Comparison of ENCODE assay signal across 28 cellular contexts in the genomic region with DNA sequence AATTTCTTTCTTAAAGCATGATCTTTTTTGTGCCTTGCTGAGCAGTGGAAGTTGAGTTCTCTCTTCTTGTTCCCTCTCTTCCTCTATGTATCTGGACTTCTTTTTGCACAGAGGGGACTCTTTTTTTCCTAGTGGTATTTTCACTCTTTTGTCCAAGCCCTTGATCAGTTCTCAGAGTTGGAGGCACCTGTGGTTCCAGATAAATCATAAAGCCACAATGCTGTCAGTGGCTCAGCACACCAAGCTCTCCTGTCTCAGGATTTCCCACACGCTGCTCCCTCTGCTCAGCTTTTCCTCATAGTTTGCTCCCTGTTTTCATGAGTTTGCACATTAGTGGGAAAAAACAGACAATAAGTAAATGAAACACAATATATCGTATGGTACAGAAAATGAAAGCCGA.
"Had no signal": no experiment of that assay in that cellular context is flagged by ENCODE, and none has a peak within 500 bp of the region (broad histone marks: within the 10 kb centered on the region; RNA-seq: fewer than 3 reads in every experiment).

No MANE protein-coding gene starts in this region.

- H3K27me3 Mint-ChIP-seq: activated CD4-positive, alpha-beta memory T cell treated with anti-CD3 and anti-CD28 coated beads, Interleukin-2, amount 10 ng/mL, durations not matched to agents 7 days and 5 days; activated CD4-positive, alpha-beta T cell treated with anti-CD3 and anti-CD28 coated beads, Interleukin-2, amount 10 ng/mL, durations not matched to agents 7 days and 5 days; activated naive CD4-positive, alpha-beta T cell treated with anti-CD3 and anti-CD28 coated beads, Interleukin-2, amount 10 ng/mL, durations not matched to agents 7 days and 5 days; central memory CD8-positive, alpha-beta T cell; effector memory CD8-positive, alpha-beta T cell; T-helper 17 cell had no signal

- H3K36me3 Mint-ChIP-seq: activated naive CD4-positive, alpha-beta T cell treated with anti-CD3 and anti-CD28 coated beads, Interleukin-2, amount 10 ng/mL, durations not matched to agents 7 days and 5 days; activated naive CD4-positive, alpha-beta T cell treated with anti-CD3 and anti-CD28 coated beads, Interleukin-2, amount 50 U/mL, for 72 hours; activated naive CD8-positive, alpha-beta T cell treated with anti-CD3 and anti-CD28 coated beads, Interleukin-2, amount 10 ng/mL, durations not matched to agents 7 days and 5 days; WTC11 had no signal

- H3K27me3 ChIP-seq: brain microvascular endothelial cell, esophagus muscularis mucosa, gastroesophageal sphincter, heart right ventricle had no signal

- DNase-seq: activated CD4-positive, alpha-beta memory T cell treated with anti-CD3 and anti-CD28 coated beads, Interleukin-2, amount 10 ng/mL, durations not matched to agents 7 days and 5 days; activated CD4-positive, alpha-beta T cell treated with anti-CD3 and anti-CD28 coated beads for 1 hour; activated CD4-positive, alpha-beta T cell treated with anti-CD3 and anti-CD28 coated beads for 4 hours; activated CD4-positive, alpha-beta T cell treated with anti-CD3 and anti-CD28 coated beads, Interleukin-2, amount 10 ng/mL, durations not matched to agents 7 days and 5 days; activated CD4-positive, alpha-beta T cell treated with anti-CD3 and anti-CD28 coated beads, Interleukin-2, amount 50 U/mL, for 4 hours; activated CD8-positive, alpha-beta memory T cell treated with anti-CD3 and anti-CD28 coated beads, Interleukin-2, amount 50 U/mL, for 48 hours; activated gamma-delta T cell; activated naive CD4-positive, alpha-beta T cell; activated naive CD4-positive, alpha-beta T cell treated with anti-CD3 and anti-CD28 coated beads, Interleukin-2, amount 10 ng/mL, durations not matched to agents 7 days and 5 days; activated naive CD8-positive, alpha-beta T cell treated with anti-CD3 and anti-CD28 coated beads, Interleukin-2, amount 10 ng/mL, durations not matched to agents 7 days and 5 days; activated T-cell treated with anti-CD3 and anti-CD28 coated beads for 4 hours; activated T-cell treated with anti-CD3 and anti-CD28 coated beads, Interleukin-2, amount 50 U/mL, for 24 hours; activated T-cell treated with anti-CD3 and anti-CD28 coated beads, Interleukin-2, amount 50 U/mL, for 72 hours; brain microvascular endothelial cell; dermis blood vessel endothelial cell; effector CD4-positive, alpha-beta T cell; effector memory CD8-positive, alpha-beta T cell; erythroblast; foreskin melanocyte; heart right ventricle; T-helper 1 cell; T-helper 17 cell had no signal

- H3K4me1 ChIP-seq: esophagus muscularis mucosa, gastroesophageal sphincter had no signal

- H3K9me3 ChIP-seq: esophagus muscularis mucosa, gastroesophageal sphincter, heart right ventricle had no signal

- H3K27ac Mint-ChIP-seq: activated CD4-positive, alpha-beta memory T cell treated with anti-CD3 and anti-CD28 coated beads, Interleukin-2, amount 10 ng/mL, durations not matched to agents 7 days and 5 days; activated CD4-positive, alpha-beta T cell treated with anti-CD3 and anti-CD28 coated beads, Interleukin-2, amount 10 ng/mL, durations not matched to agents 7 days and 5 days; activated naive CD4-positive, alpha-beta T cell treated with anti-CD3 and anti-CD28 coated beads, Interleukin-2, amount 10 ng/mL, durations not matched to agents 7 days and 5 days; activated naive CD4-positive, alpha-beta T cell treated with anti-CD3 and anti-CD28 coated beads, Interleukin-2, amount 50 U/mL, for 72 hours; activated naive CD8-positive, alpha-beta T cell treated with anti-CD3 and anti-CD28 coated beads, Interleukin-2, amount 10 ng/mL, durations not matched to agents 7 days and 5 days; activated T-cell treated with anti-CD3 and anti-CD28 coated beads, Interleukin-2, amount 50 U/mL, for 24 hours; activated T-cell treated with anti-CD3 and anti-CD28 coated beads, Interleukin-2, amount 50 U/mL, for 72 hours; effector memory CD8-positive, alpha-beta T cell; T-helper 17 cell; WTC11 had no signal

- ATAC-seq: activated naive CD4-positive, alpha-beta T cell treated with anti-CD3 and anti-CD28 coated beads, Interleukin-2, amount 50 U/mL, for 72 hours; activated T-cell treated with anti-CD3 and anti-CD28 coated beads, Interleukin-2, amount 50 U/mL, for 72 hours; effector memory CD8-positive, alpha-beta T cell; gastroesophageal sphincter; heart right ventricle; T-helper 17 cell; WTC11 had no signal

- H3K4me3 ChIP-seq: coronary artery, esophagus muscularis mucosa, gastroesophageal sphincter, heart right ventricle had no signal

- H3K27ac ChIP-seq: brain microvascular endothelial cell, coronary artery, esophagus muscularis mucosa, gastroesophageal sphincter, heart right ventricle had no signal

- H3K36me3 ChIP-seq: brain microvascular endothelial cell, esophagus muscularis mucosa, gastroesophageal sphincter, heart right ventricle had no signal

- H3K4me3 Mint-ChIP-seq: activated CD4-positive, alpha-beta memory T cell treated with anti-CD3 and anti-CD28 coated beads, Interleukin-2, amount 10 ng/mL, durations not matched to agents 7 days and 5 days; activated CD4-positive, alpha-beta T cell treated with anti-CD3 and anti-CD28 coated beads, Interleukin-2, amount 10 ng/mL, durations not matched to agents 7 days and 5 days; activated naive CD4-positive, alpha-beta T cell treated with anti-CD3 and anti-CD28 coated beads, Interleukin-2, amount 10 ng/mL, durations not matched to agents 7 days and 5 days; activated naive CD8-positive, alpha-beta T cell treated with anti-CD3 and anti-CD28 coated beads, Interleukin-2, amount 10 ng/mL, durations not matched to agents 7 days and 5 days; activated T-cell treated with anti-CD3 and anti-CD28 coated beads, Interleukin-2, amount 50 U/mL, for 24 hours; activated T-cell treated with anti-CD3 and anti-CD28 coated beads, Interleukin-2, amount 50 U/mL, for 72 hours; central memory CD8-positive, alpha-beta T cell; effector memory CD8-positive, alpha-beta T cell; T-helper 17 cell; WTC11 had no signal

- H3K9me3 Mint-ChIP-seq: activated naive CD4-positive, alpha-beta T cell treated with anti-CD3 and anti-CD28 coated beads, Interleukin-2, amount 10 ng/mL, durations not matched to agents 7 days and 5 days; activated naive CD4-positive, alpha-beta T cell treated with anti-CD3 and anti-CD28 coated beads, Interleukin-2, amount 50 U/mL, for 72 hours; activated naive CD8-positive, alpha-beta T cell treated with anti-CD3 and anti-CD28 coated beads, Interleukin-2, amount 10 ng/mL, durations not matched to agents 7 days and 5 days; effector memory CD8-positive, alpha-beta T cell had no signal

- H3K4me1 Mint-ChIP-seq: activated CD4-positive, alpha-beta memory T cell treated with anti-CD3 and anti-CD28 coated beads, Interleukin-2, amount 10 ng/mL, durations not matched to agents 7 days and 5 days; activated CD4-positive, alpha-beta T cell treated with anti-CD3 and anti-CD28 coated beads, Interleukin-2, amount 10 ng/mL, durations not matched to agents 7 days and 5 days; activated naive CD4-positive, alpha-beta T cell treated with anti-CD3 and anti-CD28 coated beads, Interleukin-2, amount 10 ng/mL, durations not matched to agents 7 days and 5 days; activated naive CD8-positive, alpha-beta T cell treated with anti-CD3 and anti-CD28 coated beads, Interleukin-2, amount 10 ng/mL, durations not matched to agents 7 days and 5 days; central memory CD8-positive, alpha-beta T cell; T-helper 17 cell; WTC11 had no signal
